Comparison of ENCODE assay signal across 9 cellular contexts in genomic region chr10:117542706-117543244, GRCh38. TPM values are rescaled to one million over a fixed set of nuclear protein-coding genes. Genes with fewer than 3 reads are reported as not detected.
A peak's percentile ranks its signal among the peaks of the same experiment; 100 is the strongest.
DNase-seq lines count a peak whose midpoint lies in the region; ATAC-seq and TF ChIP-seq lines count a peak whose summit lies in the region.
"Had no signal": no experiment of that assay in that cellular context is flagged by ENCODE, and none has a peak within 500 bp of the region (broad histone marks: within the 10 kb centered on the region; RNA-seq: fewer than 3 reads in every experiment).

TSS of gene EMX2 (plus strand) at chr10:117542746. CDS start at chr10:117543268, 522 bp downstream.

- H3K4me1 ChIP-seq in BLaER1 treated with 17β-estradiol and CSF1 and Interleukin-3, amounts not matched to agents 10 nM and 100 nM, result peaks cover 12 to 33% (median 13%) of the 10 kb centered on the region in 10 experiments; a peak in 19 of 20 replicates
- H3K4me1 ChIP-seq in esophagus squamous epithelium (peaks cover 33 to 69% (median 43%) of the 10 kb centered on the region in 3 donors), parathyroid adenoma (no peaks in the 10 kb centered on the region), Karpas-422 (ENCODE audit: low read length) (no peaks in the 10 kb centered on the region)

- no peak for TF ChIP-seq POLR2A in esophagus squamous epithelium (IDR thresholded peaks at IDR 0.05)

- 7 to 13% methylated on average over 15 to 25 of the region's 27 CpGs for WGBS in esophagus squamous epithelium, 2 donors

- H3K79me2 ChIP-seq in parathyroid adenoma, result no peaks in the 10 kb centered on the region
- no peaks in the 10 kb centered on the region for H3K79me2 ChIP-seq in Karpas-422 (ENCODE audit: low read length)

- no peak within 1 kb of the TSS for H3K9ac ChIP-seq in BLaER1 treated with 17β-estradiol and CSF1 and Interleukin-3, amounts not matched to agents 10 nM and 100 nM
- H3K9ac ChIP-seq in parathyroid adenoma (no peak within 1 kb of the TSS), Karpas-422 (ENCODE audit: low read length) (no peak within 1 kb of the TSS)

- TF ChIP-seq CTCF in esophagus squamous epithelium (IDR thresholded peaks at IDR 0.05) (no peak), parathyroid adenoma (IDR thresholded peaks at IDR 0.05) (no peak)

- H3K9me3 ChIP-seq in BLaER1 treated with 17β-estradiol and CSF1 and Interleukin-3, amounts not matched to agents 10 nM and 100 nM (replicated peaks in 1 of 11), result peaks cover 22 to 32% (median 29%) of the 10 kb centered on the region in 11 experiments
- H3K9me3 ChIP-seq in esophagus squamous epithelium, result no peaks in the 10 kb centered on the region
- no peaks in the 10 kb centered on the region for H3K9me3 ChIP-seq in parathyroid adenoma (ENCODE audit: control insufficient read depth, low read length)
- no peaks in the 10 kb centered on the region for H3K9me3 ChIP-seq in Karpas-422 (ENCODE audit: low read length)

- intact Hi-C loops in esophagus squamous epithelium (cut with DNase I), result no loop called here

- 0 out of 2 replicates have a peak, but pooled peaks have one; percentile 35 for TF ChIP-seq EP300 in Ishikawa (IDR thresholded peaks at IDR 0.05; ENCODE audit: borderline replicate concordance)

- no peaks in the 10 kb centered on the region for H3K9me2 ChIP-seq in Karpas-422 (replicated peaks; ENCODE audit: insufficient read depth, low read length)

- H3K36me3 ChIP-seq in BLaER1 treated with 17β-estradiol and CSF1 and Interleukin-3, amounts not matched to agents 10 nM and 100 nM, result no peaks in the 10 kb centered on the region
- H3K36me3 ChIP-seq in esophagus squamous epithelium (no peaks in the 10 kb centered on the region), parathyroid adenoma (ENCODE audit: control insufficient read depth, insufficient read depth, low read length) (no peaks in the 10 kb centered on the region), Karpas-422 (ENCODE audit: insufficient read depth, low read length) (no peaks in the 10 kb centered on the region)

- peak within 1 kb of the TSS in 6 of 11 experiments; percentile 12 to 69 (median 26); a peak in 8 of 22 replicates for H3K4me2 ChIP-seq in BLaER1 treated with 17β-estradiol and CSF1 and Interleukin-3, amounts not matched to agents 10 nM and 100 nM
- H3K4me2 ChIP-seq in parathyroid adenoma (ENCODE audit: low read length) (peak within 1 kb of the TSS; percentile 26), Karpas-422 (ENCODE audit: low read depth, low read length, poor library complexity, severe bottlenecking) (no peak within 1 kb of the TSS)

- ATAC-seq in GM21723 (IDR thresholded peaks at IDR 0.05; ENCODE audit: unreplicated experiment), result no peak
- ATAC-seq in HG03342 (IDR thresholded peaks at IDR 0.05; ENCODE audit: unreplicated experiment), result no peak

- H4K20me1 ChIP-seq in BLaER1 treated with 17β-estradiol and CSF1 and Interleukin-3, amounts not matched to agents 10 nM and 100 nM, result peaks cover 0 to 93% (median 84%) of the 10 kb centered on the region in 11 experiments; a peak in 19 of 22 replicates
- no peaks in the 10 kb centered on the region for H4K20me1 ChIP-seq in Karpas-422 (ENCODE audit: insufficient read depth, low read depth, low read length)

- TF ChIP-seq RAD21 in Ishikawa (IDR thresholded peaks at IDR 0.05; ENCODE audit: low read depth), result no peak

- peak within 1 kb of the TSS; percentile 33 for H2AFZ ChIP-seq in parathyroid adenoma
- H2AFZ ChIP-seq in Karpas-422 (ENCODE audit: low read length), result no peak within 1 kb of the TSS

- peaks cover 100% of the 10 kb centered on the region in 11 experiments for H3K27me3 ChIP-seq in BLaER1 treated with 17β-estradiol and CSF1 and Interleukin-3, amounts not matched to agents 10 nM and 100 nM
- peaks cover 51 to 100% (median 72%) of the 10 kb centered on the region in 4 donors for H3K27me3 ChIP-seq in esophagus squamous epithelium
- peaks cover 46% of the 10 kb centered on the region for H3K27me3 ChIP-seq in parathyroid adenoma (ENCODE audit: control insufficient read depth, insufficient read depth, low read length)
- no peaks in the 10 kb centered on the region for H3K27me3 ChIP-seq in Karpas-422 (ENCODE audit: low read length)

- H3K4me3 ChIP-seq in BLaER1 treated with 17β-estradiol and CSF1 and Interleukin-3, amounts not matched to agents 10 nM and 100 nM, result peak within 1 kb of the TSS in 8 of 10 experiments; percentile 7 to 51 (median 30); a peak in 6 of 20 replicates
- H3K4me3 ChIP-seq in esophagus squamous epithelium, result peak within 1 kb of the TSS; percentile 4 to 62 (median 38)
- peak within 1 kb of the TSS; percentile 16 for H3K4me3 ChIP-seq in parathyroid adenoma (ENCODE audit: low read depth, low read length)
- no peak within 1 kb of the TSS for H3K4me3 ChIP-seq in Karpas-422 (ENCODE audit: low read length)

- DNase-seq in esophagus squamous epithelium (lab: John Stamatoyannopoulos, UW) (no peak), NCI-H1694 treated with DMSO at 0.1 percent for 48 hours (lab: John Stamatoyannopoulos, UW) (no peak), Karpas-422 (no peak)
- DNase-seq: stimulated activated CD4-positive, alpha-beta T cell treated with anti-CD3 and anti-CD28 coated beads, Interleukin-2, amount 100 ng/mL, for 48 hours had no signal

- no peak within 1 kb of the TSS for H3K27ac ChIP-seq in BLaER1 treated with 17β-estradiol and CSF1 and Interleukin-3, amounts not matched to agents 10 nM and 100 nM
- H3K27ac ChIP-seq in esophagus squamous epithelium, result peak within 1 kb of the TSS; percentile 3 to 67 (median 43)
- H3K27ac ChIP-seq in parathyroid adenoma, result peak within 1 kb of the TSS; percentile 11
- no peak within 1 kb of the TSS for H3K27ac ChIP-seq in Karpas-422 (ENCODE audit: low read length)

TF ChIP-seq in Ishikawa, 13 proteins besides CTCF, POLR2A, EP300 and RAD21:
- TF ChIP-seq CEBPB (IDR thresholded peaks at IDR 0.05), result peak; percentile 69; the same call in 1 of the 2 replicates
- no peak for TF ChIP-seq FOXM1 (IDR thresholded peaks at IDR 0.05; ENCODE audit: borderline replicate concordance, low read depth)
- TF ChIP-seq, protein P1, sequence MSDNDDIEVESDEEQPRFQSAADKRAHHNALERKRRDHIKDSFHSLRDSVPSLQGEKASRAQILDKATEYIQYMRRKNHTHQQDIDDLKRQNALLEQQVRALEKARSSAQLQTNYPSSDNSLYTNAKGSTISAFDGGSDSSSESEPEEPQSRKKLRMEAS (IDR thresholded peaks at IDR 0.05), result peak; percentile 69; the same call in 1 of the 2 replicates
- TF ChIP-seq TAF1 (IDR thresholded peaks at IDR 0.05; ENCODE audit: low read depth), result no peak

RNA-seq across cellular contexts. Expression of gene EMX2, which starts in this region (rescaled TPM):
- total RNA-seq in esophagus squamous epithelium, result under 1 TPM in 1 of 4 donors, not detected in 3; 0.19 TPM
- total RNA-seq in Karpas-422 (2014; rRNA removed; shearing (Covaris generic); ENCODE audit: low replicate concordance), result not detected in 2 replicates

Comparison
In these comparisons a context has a peak if more than half of its experiments do, and no peak if none do; other contexts are left out.
1. H3K27ac ChIP-seq: peak in esophagus squamous epithelium (4 of 4) and parathyroid adenoma (single experiment); none in BLaER1 treated with 17β-estradiol and CSF1 and Interleukin-3, amounts not matched to agents 10 nM and 100 nM (0 of 11) and Karpas-422 (single experiment).